Comparison of ENCODE assay signal across 17 cellular contexts in the genomic region with DNA sequence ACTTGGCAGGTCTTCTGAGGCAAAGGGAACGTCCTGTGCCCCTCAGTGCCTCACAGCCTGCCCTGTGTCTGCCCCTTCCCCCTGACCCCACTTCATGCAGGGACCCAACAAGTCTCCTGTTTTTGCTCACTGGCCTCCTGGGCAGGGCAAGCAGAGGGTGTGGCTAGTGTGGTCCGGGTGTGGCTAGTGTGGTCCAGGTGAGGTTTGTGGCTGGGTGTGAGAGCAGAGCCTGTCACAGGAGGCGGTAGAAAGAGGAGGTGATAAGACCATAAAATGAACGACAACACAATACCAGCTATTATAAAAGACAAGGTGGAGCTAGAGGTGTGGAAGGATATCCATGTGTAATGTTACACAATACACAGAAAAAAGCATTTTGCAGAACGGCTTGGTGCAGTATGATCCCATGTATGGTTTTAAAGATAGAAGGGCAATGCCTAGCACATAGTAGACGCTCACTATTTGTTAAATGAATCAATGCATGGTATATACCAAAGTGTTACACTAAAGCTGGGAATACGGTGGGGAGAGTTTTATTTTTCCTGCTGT. TPM values are rescaled to one million over a fixed set of nuclear protein-coding genes. Genes with fewer than 3 reads are reported as not detected.
DNase-seq lines count a peak whose midpoint lies in the region; ATAC-seq, FAIRE-seq and TF ChIP-seq lines count a peak whose summit lies in the region.
"Had no signal": no experiment of that assay in that cellular context is flagged by ENCODE, and none has a peak within 500 bp of the region (broad histone marks: within the 10 kb centered on the region; RNA-seq: fewer than 3 reads in every experiment).

No MANE protein-coding gene starts in this region.

- H3K9ac ChIP-seq in astrocyte (ENCODE audit: low read length): no peak overlapping the region

- no peak for FAIRE-seq in astrocyte (lab: Jason Lieb, UNC)
- FAIRE-seq: D721Med, G401.6, GM12892 had no signal

- no peaks in the 10 kb centered on the region for H3K36me3 ChIP-seq in astrocyte (ENCODE audit: insufficient read depth, low read length)
- no peaks in the 10 kb centered on the region for H3K36me3 ChIP-seq in mucosa of descending colon (ENCODE audit: low read depth)
- H3K36me3 ChIP-seq in breast epithelium: no peaks in the 10 kb centered on the region
- H3K36me3 ChIP-seq: HAP-1 had no signal

- H3K27me3 ChIP-seq in astrocyte (ENCODE audit: insufficient read depth, low read length): no peaks in the 10 kb centered on the region
- H3K27me3 ChIP-seq in breast epithelium: no peaks in the 10 kb centered on the region

- no peaks in the 10 kb centered on the region for H3K9me3 Mint-ChIP-seq in stimulated activated naive CD8-positive, alpha-beta T cell treated with anti-CD3 and anti-CD28 coated beads, Interleukin-15, amount 100 ng/mL, for 72 hours
- H3K9me3 Mint-ChIP-seq in astrocyte (ENCODE audit: unreplicated experiment): no peaks in the 10 kb centered on the region
- H3K9me3 Mint-ChIP-seq: CD8-positive, alpha-beta T cell had no signal

- H3K27me3 Mint-ChIP-seq in stimulated activated naive CD8-positive, alpha-beta T cell treated with anti-CD3 and anti-CD28 coated beads, Interleukin-15, amount 100 ng/mL, for 72 hours: no peaks in the 10 kb centered on the region
- no peaks in the 10 kb centered on the region for H3K27me3 Mint-ChIP-seq in astrocyte (ENCODE audit: low read depth, unreplicated experiment)

- TF ChIP-seq POLR2A in breast epithelium (IDR thresholded peaks at IDR 0.05): no peak

- peak; percentile 31 for ATAC-seq in stimulated activated naive CD8-positive, alpha-beta T cell treated with anti-CD3 and anti-CD28 coated beads, Interleukin-15, amount 100 ng/mL, for 72 hours
- no peak for ATAC-seq in stimulated activated naive CD8-positive, alpha-beta T cell treated with anti-CD3 and anti-CD28 coated beads, Interleukin-15, Interleukin-2, amounts not matched to agents 100 U/mL and 50 U/mL, for 24 hours
- ATAC-seq in mucosa of descending colon (peak; percentile 93), HG02852 (IDR thresholded peaks at IDR 0.05; ENCODE audit: unreplicated experiment) (no peak)
- ATAC-seq: CD8-positive, alpha-beta T cell; PC-3 had no signal

- DNase-seq in stimulated activated naive CD8-positive, alpha-beta T cell treated with anti-CD3 and anti-CD28 coated beads, Interleukin-15, amount 100 ng/mL, for 72 hours: no peak
- DNase-seq in stimulated activated naive CD8-positive, alpha-beta T cell treated with anti-CD3 and anti-CD28 coated beads, Interleukin-15, Interleukin-2, amounts not matched to agents 100 U/mL and 50 U/mL, for 24 hours: no peak
- DNase-seq in astrocyte (ENCODE audit: low read depth): no peak
- peak; percentile 74 to 84 (median 84) for DNase-seq in mucosa of descending colon
- DNase-seq in breast epithelium (ENCODE audit: low spot score in 2 of 2): no peak
- DNase-seq in SIG-M5 treated with dmso at 0.1 percent for 504 hours (lab: John Stamatoyannopoulos, UW; ENCODE audit: unreplicated experiment): no peak
- DNase-seq: CD8-positive, alpha-beta T cell; DMS79 treated with DMSO at 0.1 percent for 48 hours; NCI-H1436 treated with DMSO at 0.1 percent for 48 hours; NCI-H2081 treated with DMSO at 0.1 percent for 48 hours; NCI-H524 treated with DMSO at 0.1 percent for 48 hours; PC-3 had no signal

- peaks cover 4% of the 10 kb centered on the region for H3K4me1 Mint-ChIP-seq in stimulated activated naive CD8-positive, alpha-beta T cell treated with anti-CD3 and anti-CD28 coated beads, Interleukin-15, amount 100 ng/mL, for 72 hours
- peaks cover 32% of the 10 kb centered on the region for H3K4me1 Mint-ChIP-seq in astrocyte (ENCODE audit: low read depth, unreplicated experiment)

- H3K79me2 ChIP-seq in astrocyte (ENCODE audit: insufficient read depth, low read length): peaks cover 20% of the 10 kb centered on the region

- no peak overlapping the region for H3K27ac ChIP-seq in astrocyte (ENCODE audit: low read depth, low read length)
- no peak overlapping the region for H3K27ac ChIP-seq in breast epithelium

- H4K20me1 ChIP-seq in astrocyte (ENCODE audit: insufficient read depth, low read length): peaks cover 9% of the 10 kb centered on the region

- no peak overlapping the region for H2AFZ ChIP-seq in astrocyte (ENCODE audit: low read depth, low read length)

- H3K9me3 ChIP-seq in astrocyte (ENCODE audit: insufficient read depth, low read depth, low read length) (no peaks in the 10 kb centered on the region), mucosa of descending colon (no peaks in the 10 kb centered on the region), breast epithelium (no peaks in the 10 kb centered on the region)
- H3K9me3 ChIP-seq: HAP-1 had no signal

- intact Hi-C loops in mucosa of descending colon (cut with DNase I, micrococcal nuclease) (no loop called here), breast epithelium (cut with DNase I; ENCODE audit: low total_unique reads) (no loop called here)

- peaks cover 30% of the 10 kb centered on the region for H3K4me1 ChIP-seq in astrocyte (ENCODE audit: insufficient read depth, low read length)
- H3K4me1 ChIP-seq in mucosa of descending colon (ENCODE audit: low read depth): peaks cover 15% of the 10 kb centered on the region
- no peaks in the 10 kb centered on the region for H3K4me1 ChIP-seq in breast epithelium

- H3K27ac Mint-ChIP-seq in stimulated activated naive CD8-positive, alpha-beta T cell treated with anti-CD3 and anti-CD28 coated beads, Interleukin-15, amount 100 ng/mL, for 72 hours: peak overlapping the region in 1 of 2 donors; percentile 84
- H3K27ac Mint-ChIP-seq in astrocyte (ENCODE audit: unreplicated experiment): no peak overlapping the region
- H3K27ac Mint-ChIP-seq: CD8-positive, alpha-beta T cell had no signal

- no peak overlapping the region for H3K4me2 ChIP-seq in astrocyte (ENCODE audit: low read length)

- H3K4me3 Mint-ChIP-seq in stimulated activated naive CD8-positive, alpha-beta T cell treated with anti-CD3 and anti-CD28 coated beads, Interleukin-15, amount 100 ng/mL, for 72 hours: no peak overlapping the region
- H3K4me3 Mint-ChIP-seq in astrocyte (ENCODE audit: unreplicated experiment): peak overlapping the region; percentile 66
- H3K4me3 Mint-ChIP-seq: CD8-positive, alpha-beta T cell had no signal

- no peaks in the 10 kb centered on the region for H3K36me3 Mint-ChIP-seq in astrocyte (ENCODE audit: low read depth, unreplicated experiment)
- H3K36me3 Mint-ChIP-seq: CD8-positive, alpha-beta T cell had no signal

- H3K4me3 ChIP-seq in astrocyte (ENCODE audit: insufficient read depth, low read depth, low read length) (no peak overlapping the region), mucosa of descending colon (no peak overlapping the region), breast epithelium (no peak overlapping the region)
- H3K4me3 ChIP-seq: HAP-1 had no signal

- TF ChIP-seq CTCF in astrocyte (IDR thresholded peaks at IDR 0.05; ENCODE audit: insufficient read depth, low read depth, low read length) (no peak), mucosa of descending colon (IDR thresholded peaks at IDR 0.05) (no peak), breast epithelium (IDR thresholded peaks at IDR 0.05) (no peak)

RNA-seq across cellular contexts. Expression of gene SPRY4, which starts 23.3 kb away (rescaled TPM):
- total RNA-seq in astrocyte: 19.4 and 23.4 TPM in 2 replicates
- total RNA-seq in mucosa of descending colon: 10 to 100 TPM; 10.7 to 13.8 (median 11.6) TPM
- total RNA-seq in breast epithelium: 10 to 100 TPM; 13.0 to 18.0 (median 14.5) TPM

Comparison
In these comparisons a context has a peak if more than half of its experiments do, and no peak if none do; other contexts are left out.
1. ATAC-seq: peak in stimulated activated naive CD8-positive, alpha-beta T cell treated with anti-CD3 and anti-CD28 coated beads, Interleukin-15, amount 100 ng/mL, for 72 hours (single experiment) and mucosa of descending colon (single experiment); none in stimulated activated naive CD8-positive, alpha-beta T cell treated with anti-CD3 and anti-CD28 coated beads, Interleukin-15, Interleukin-2, amounts not matched to agents 100 U/mL and 50 U/mL, for 24 hours (single experiment) and HG02852 (single experiment).
2. DNase-seq: peak in mucosa of descending colon (3 of 3); none in stimulated activated naive CD8-positive, alpha-beta T cell treated with anti-CD3 and anti-CD28 coated beads, Interleukin-15, amount 100 ng/mL, for 72 hours (0 of 2), stimulated activated naive CD8-positive, alpha-beta T cell treated with anti-CD3 and anti-CD28 coated beads, Interleukin-15, Interleukin-2, amounts not matched to agents 100 U/mL and 50 U/mL, for 24 hours (single experiment), astrocyte (single experiment), breast epithelium (0 of 2) and SIG-M5 treated with dmso at 0.1 percent for 504 hours (single experiment).